8 cellular contexts compared by ENCODE assay signal in genomic region chr1:32992489-32993214, GRCh38. TPM values are rescaled to one million over a fixed set of nuclear protein-coding genes. Genes with fewer than 3 reads are reported as not detected.
A peak's percentile ranks its signal among the peaks of the same experiment; 100 is the strongest.
DNase-seq lines count a peak whose midpoint lies in the region; ATAC-seq and TF ChIP-seq lines count a peak whose summit lies in the region.

No MANE protein-coding gene starts in this region.

- ATAC-seq in GM21737 (IDR thresholded peaks at IDR 0.05; ENCODE audit: unreplicated experiment) (peak; percentile 84), lower lobe of right lung (peak; percentile 93 to 97)

- no peaks in the 10 kb centered on the region for H3K36me3 Mint-ChIP-seq in stimulated activated naive CD8-positive, alpha-beta T cell treated with anti-CD3 and anti-CD28 coated beads, Interleukin-15, Interleukin-2, amounts not matched to agents 100 ng/mL and 50 ng/mL, for 24 hours (ENCODE audit: low read depth)

- H3K4me1 ChIP-seq in HUES48 (ENCODE audit: control insufficient read depth, insufficient read depth, low read length): peaks cover 8% of the 10 kb centered on the region
- H3K4me1 ChIP-seq in lower lobe of right lung: peaks cover 65% of the 10 kb centered on the region

- no peaks in the 10 kb centered on the region for H3K9me3 Mint-ChIP-seq in stimulated activated naive CD8-positive, alpha-beta T cell treated with anti-CD3 and anti-CD28 coated beads, Interleukin-15, Interleukin-2, amounts not matched to agents 100 ng/mL and 50 ng/mL, for 24 hours

- intact Hi-C loops in lower lobe of right lung (cut with DNase I): no loop called here

- no peak overlapping the region for H3K9ac ChIP-seq in HUES48 (ENCODE audit: low read depth, low read length)

- H3K4me1 Mint-ChIP-seq in stimulated activated naive CD8-positive, alpha-beta T cell treated with anti-CD3 and anti-CD28 coated beads, Interleukin-15, Interleukin-2, amounts not matched to agents 100 ng/mL and 50 ng/mL, for 24 hours (ENCODE audit: low read depth): peaks cover 54% of the 10 kb centered on the region

- H3K27me3 Mint-ChIP-seq in stimulated activated naive CD8-positive, alpha-beta T cell treated with anti-CD3 and anti-CD28 coated beads, Interleukin-15, Interleukin-2, amounts not matched to agents 100 ng/mL and 50 ng/mL, for 24 hours: no peaks in the 10 kb centered on the region

- H3K27me3 ChIP-seq in HUES48 (ENCODE audit: control insufficient read depth, insufficient read depth, low read length) (no peaks in the 10 kb centered on the region), lower lobe of right lung (ENCODE audit: low read depth) (no peaks in the 10 kb centered on the region)

- peak overlapping the region; percentile 51 for H3K4me3 Mint-ChIP-seq in stimulated activated naive CD8-positive, alpha-beta T cell treated with anti-CD3 and anti-CD28 coated beads, Interleukin-15, Interleukin-2, amounts not matched to agents 100 ng/mL and 50 ng/mL, for 24 hours

- peak; percentile 90 for DNase-seq in GM04504 (ENCODE audit: low read depth)
- peak; percentile 54 for DNase-seq in T-helper 22 cell (ENCODE audit: low read depth)
- DNase-seq in lower lobe of right lung: peak; percentile 93
- no peak for DNase-seq in NCI-H446 (lab: John Stamatoyannopoulos, UW)

- H3K27ac Mint-ChIP-seq in stimulated activated naive CD8-positive, alpha-beta T cell treated with anti-CD3 and anti-CD28 coated beads, Interleukin-15, Interleukin-2, amounts not matched to agents 100 ng/mL and 50 ng/mL, for 24 hours: peak overlapping the region; percentile 89

- TF ChIP-seq CTCF in lower lobe of right lung (IDR thresholded peaks at IDR 0.05): no peak

- H3K27ac ChIP-seq in HUES48 (ENCODE audit: low read depth, low read length) (peak overlapping the region; percentile 54), cingulate gyrus (ENCODE audit: low read depth, low read length) (peak overlapping the region; percentile 54), lower lobe of right lung (peak overlapping the region; percentile 84)

- H3K9me3 ChIP-seq in HUES48 (ENCODE audit: control insufficient read depth, insufficient read depth, low read length) (no peaks in the 10 kb centered on the region), lower lobe of right lung (no peaks in the 10 kb centered on the region)

- H3K36me3 ChIP-seq in HUES48 (ENCODE audit: control insufficient read depth, insufficient read depth, low read length) (no peaks in the 10 kb centered on the region), lower lobe of right lung (no peaks in the 10 kb centered on the region)

- H3K4me3 ChIP-seq in HUES48 (ENCODE audit: low read depth, low read length) (no peak overlapping the region), lower lobe of right lung (no peak overlapping the region)

RNA-seq across cellular contexts. Expression of gene RNF19B, which starts 28.0 kb away (rescaled TPM):
- total RNA-seq in lower lobe of right lung: 27.9 TPM

RNA-seq across cellular contexts. Expression of gene AK2, which starts 44.0 kb away (rescaled TPM):
- total RNA-seq in lower lobe of right lung: 103 TPM

Comparison
In these comparisons a context has a peak if more than half of its experiments do, and no peak if none do; other contexts are left out.
1. DNase-seq: peak in GM04504 (single experiment), T-helper 22 cell (single experiment) and lower lobe of right lung (single experiment); none in NCI-H446 (0 of 2).
2. Peak in every context shown above with its lines, with median percentiles within 50 percentile points of each other: H3K27ac ChIP-seq.